ENCODE assay signal across 14 cellular contexts in the genomic region with DNA sequence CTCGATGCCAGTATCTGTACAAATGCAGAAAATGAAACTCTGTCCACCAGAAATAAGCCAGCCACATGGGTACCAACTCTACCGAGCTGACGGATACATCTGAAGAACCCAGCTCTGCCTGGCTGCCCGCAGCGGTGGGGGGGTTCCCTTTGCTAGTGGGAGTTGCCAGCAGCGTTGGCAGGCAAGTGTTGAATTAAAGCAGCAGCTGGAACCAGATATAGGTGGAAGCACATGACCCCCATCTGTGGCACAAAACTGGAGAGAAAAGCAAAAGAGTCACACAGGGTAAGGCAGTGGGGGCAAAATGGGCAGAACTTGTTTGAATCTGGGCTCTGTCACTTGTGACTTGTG. TPM values are rescaled to one million over a fixed set of nuclear protein-coding genes. Genes with fewer than 3 reads are reported as not detected.
DNase-seq lines count a peak whose midpoint lies in the region; ATAC-seq and TF ChIP-seq lines count a peak whose summit lies in the region.
"Had no signal": no experiment of that assay in that cellular context is flagged by ENCODE, and none has a peak within 500 bp of the region (broad histone marks: within the 10 kb centered on the region; RNA-seq: fewer than 3 reads in every experiment).

No MANE protein-coding gene starts in this region.

- no peak overlapping the region for H3K4me3 Mint-ChIP-seq in activated naive CD8-positive, alpha-beta T cell treated with anti-CD3 and anti-CD28 coated beads, Interleukin-2, amount 50 U/mL, for 24 hours
- H3K4me3 Mint-ChIP-seq in activated naive CD8-positive, alpha-beta T cell treated with anti-CD3 and anti-CD28 coated beads for 36 hours = no peak overlapping the region

- no peaks in the 10 kb centered on the region for H3K9me3 Mint-ChIP-seq in activated naive CD8-positive, alpha-beta T cell treated with anti-CD3 and anti-CD28 coated beads, Interleukin-2, amount 50 U/mL, for 24 hours
- H3K9me3 Mint-ChIP-seq in activated naive CD8-positive, alpha-beta T cell treated with anti-CD3 and anti-CD28 coated beads for 36 hours = peaks cover 5% of the 10 kb centered on the region

- no peak for ATAC-seq in activated naive CD8-positive, alpha-beta T cell treated with anti-CD3 and anti-CD28 coated beads, Interleukin-2, amount 50 U/mL, for 24 hours
- peak; percentile 47 for ATAC-seq in HG02759 (IDR thresholded peaks at IDR 0.05; ENCODE audit: unreplicated experiment)

- no peak for DNase-seq in activated naive CD8-positive, alpha-beta T cell treated with anti-CD3 and anti-CD28 coated beads, Interleukin-2, amount 50 U/mL, for 24 hours
- DNase-seq in activated naive CD8-positive, alpha-beta T cell treated with anti-CD3 and anti-CD28 coated beads for 36 hours = no peak
- DNase-seq in NCI-H2171 (lab: John Stamatoyannopoulos, UW) (peak; percentile 10), adrenal gland (no peak), NCI-H226 (no peak), GM19238 (ENCODE audit: insufficient read length, low spot score) (no peak), activated gamma-delta T cell (lab: John Stamatoyannopoulos, UW) (no peak)
- DNase-seq: activated CD8-positive, alpha-beta memory T cell treated with anti-CD3 and anti-CD28 coated beads, Interleukin-2, amount 50 U/mL, for 48 hours; mammary epithelial cell; SHP77 treated with DMSO at 0.1 percent for 48 hours; stimulated activated CD8-positive, alpha-beta memory T cell treated with anti-CD3 and anti-CD28 coated beads, Interleukin-4, amount 100 ng/mL, for 48 hours had no signal

- WGBS in adrenal gland, 4 donors = 72 to 80% (median 76%) methylated on average over 6 of the region's 6 CpGs

- no peaks in the 10 kb centered on the region for H3K4me1 ChIP-seq in adrenal gland (replicated peaks in 1 of 2)
- H3K4me1 ChIP-seq: upper lobe of left lung had no signal

- TF ChIP-seq POLR2A in adrenal gland (IDR thresholded peaks at IDR 0.05) = no peak

- no peak overlapping the region for H3K4me3 ChIP-seq in adrenal gland
- H3K4me3 ChIP-seq: coronary artery, upper lobe of left lung had no signal

- peak overlapping the region; percentile 49 for H3K27ac Mint-ChIP-seq in activated naive CD8-positive, alpha-beta T cell treated with anti-CD3 and anti-CD28 coated beads, Interleukin-2, amount 50 U/mL, for 24 hours
- H3K27ac Mint-ChIP-seq in activated naive CD8-positive, alpha-beta T cell treated with anti-CD3 and anti-CD28 coated beads for 36 hours = no peak overlapping the region

- H3K36me3 ChIP-seq in adrenal gland (replicated peaks in 1 of 2) = no peaks in the 10 kb centered on the region
- H3K36me3 ChIP-seq: upper lobe of left lung had no signal

- intact Hi-C loops in adrenal gland (cut with DNase I) = no loop called here

- H3K27me3 ChIP-seq in adrenal gland = peaks cover 6% of the 10 kb centered on the region
- H3K27me3 ChIP-seq: upper lobe of left lung had no signal

- H3K4me1 Mint-ChIP-seq in activated naive CD8-positive, alpha-beta T cell treated with anti-CD3 and anti-CD28 coated beads, Interleukin-2, amount 50 U/mL, for 24 hours = peaks cover 64% of the 10 kb centered on the region
- peaks cover 41% of the 10 kb centered on the region for H3K4me1 Mint-ChIP-seq in activated naive CD8-positive, alpha-beta T cell treated with anti-CD3 and anti-CD28 coated beads for 36 hours

- H3K27ac ChIP-seq in adrenal gland = no peak overlapping the region
- H3K27ac ChIP-seq: coronary artery, upper lobe of left lung had no signal

- no peaks in the 10 kb centered on the region for H3K9me3 ChIP-seq in adrenal gland (replicated peaks in 1 of 3)
- H3K9me3 ChIP-seq: upper lobe of left lung had no signal

- no peak for TF ChIP-seq CTCF in adrenal gland (IDR thresholded peaks at IDR 0.05)

- H3K36me3 Mint-ChIP-seq in activated naive CD8-positive, alpha-beta T cell treated with anti-CD3 and anti-CD28 coated beads, Interleukin-2, amount 50 U/mL, for 24 hours (ENCODE audit: low read depth) = peaks cover 4% of the 10 kb centered on the region
- peaks cover 22% of the 10 kb centered on the region for H3K36me3 Mint-ChIP-seq in activated naive CD8-positive, alpha-beta T cell treated with anti-CD3 and anti-CD28 coated beads for 36 hours

- H3K27me3 Mint-ChIP-seq in activated naive CD8-positive, alpha-beta T cell treated with anti-CD3 and anti-CD28 coated beads, Interleukin-2, amount 50 U/mL, for 24 hours = no peaks in the 10 kb centered on the region
- no peaks in the 10 kb centered on the region for H3K27me3 Mint-ChIP-seq in activated naive CD8-positive, alpha-beta T cell treated with anti-CD3 and anti-CD28 coated beads for 36 hours

RNA-seq across cellular contexts. Expression of a gene that starts 17.9 kb away (rescaled TPM):
- total RNA-seq in activated naive CD8-positive, alpha-beta T cell treated with anti-CD3 and anti-CD28 coated beads for 36 hours = 1 to 10 TPM; 1.7 TPM
- total RNA-seq in adrenal gland = 1 to 10 TPM in 7 of 8 donors, under 1 TPM in 1; 0.78 to 4.3 (median 2.2) TPM
- 10 to 100 TPM in 2 of 3 donors, 1 to 10 TPM in 1; 1.7 to 22.0 (median 10.4) TPM for polyA plus RNA-seq in adrenal gland

RNA-seq across cellular contexts. Expression of a gene that starts 40.9 kb away (rescaled TPM):
- 10 to 100 TPM; 12.7 to 15.4 TPM for total RNA-seq in activated naive CD8-positive, alpha-beta T cell treated with anti-CD3 and anti-CD28 coated beads for 36 hours
- 10 to 100 TPM in 4 of 8 donors, 1 to 10 TPM in 4; 7.8 to 18.1 (median 9.4) TPM for total RNA-seq in adrenal gland
- polyA plus RNA-seq in adrenal gland = 10 to 100 TPM in 1 of 3 donors, 1 to 10 TPM in 2; 3.3 to 14.2 (median 3.3) TPM

RNA-seq across cellular contexts. Expression of a gene that starts 44.3 kb away (rescaled TPM):
- total RNA-seq in activated naive CD8-positive, alpha-beta T cell treated with anti-CD3 and anti-CD28 coated beads for 36 hours = 10 to 100 TPM; 51.7 to 53.9 TPM
- 10 to 100 TPM; 20.1 to 70.9 (median 33.1) TPM for total RNA-seq in adrenal gland
- polyA plus RNA-seq in adrenal gland = 10 to 100 TPM; 41.8 to 93.2 (median 50.1) TPM
